ENCODE assay signal across 9 cellular contexts in the genomic region with DNA sequence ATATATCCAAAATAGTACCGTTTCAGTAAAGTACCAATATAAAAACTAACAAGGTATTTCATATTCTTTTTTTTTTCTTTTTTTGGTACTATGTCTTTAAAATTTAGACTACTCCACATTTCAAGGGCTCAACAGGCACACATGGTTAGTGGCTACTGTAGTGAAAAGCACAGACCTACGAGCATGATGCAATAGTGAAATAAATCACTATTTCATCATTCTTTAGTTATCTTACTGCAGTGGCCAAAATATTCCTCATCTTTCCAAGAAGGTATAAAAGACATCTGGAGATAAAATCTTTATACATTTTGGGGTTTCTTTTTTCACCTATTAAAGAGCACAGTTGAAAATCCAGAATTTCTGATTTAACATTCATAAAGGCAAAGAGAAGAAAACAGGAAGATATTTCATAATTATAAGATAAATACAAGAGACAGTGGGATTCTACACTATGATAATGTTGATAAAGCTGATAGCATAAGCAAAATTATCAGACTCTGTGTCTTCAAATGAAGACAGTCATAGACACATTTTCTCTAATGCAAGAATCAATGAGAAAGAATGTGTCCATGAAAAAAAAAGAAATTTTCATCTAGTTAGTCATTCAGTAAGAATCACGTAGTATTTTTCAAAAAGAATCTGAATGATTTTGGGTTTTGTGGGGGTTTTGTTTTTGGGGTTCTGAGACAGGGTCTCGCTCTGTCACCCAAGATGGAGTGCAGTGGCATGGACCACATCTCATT. TPM values are rescaled to one million over a fixed set of nuclear protein-coding genes. Genes with fewer than 3 reads are reported as not detected.
DNase-seq lines count a peak whose midpoint lies in the region; ATAC-seq and TF ChIP-seq lines count a peak whose summit lies in the region.
"Had no signal": no experiment of that assay in that cellular context is flagged by ENCODE, and none has a peak within 500 bp of the region (broad histone marks: within the 10 kb centered on the region; RNA-seq: fewer than 3 reads in every experiment).

No MANE protein-coding gene starts in this region.

- H3K27me3 ChIP-seq in AG04450 (ENCODE audit: control insufficient read depth, insufficient read depth, low read length) (no peaks in the 10 kb centered on the region), HUES64 (ENCODE audit: insufficient read depth, low read length) (no peaks in the 10 kb centered on the region)

- no peak for ATAC-seq in activated naive CD8-positive, alpha-beta T cell treated with anti-CD3 and anti-CD28 coated beads, Interleukin-2, amount 50 U/mL, for 24 hours

- DNase-seq in AG04450 (ENCODE audit: low read depth, low spot score): peak; percentile 26
- peak; percentile 12 for DNase-seq in astrocyte of the hippocampus (ENCODE audit: low read depth, low spot score)
- DNase-seq in iris pigment epithelial cell (ENCODE audit: low read depth): peak; percentile 79
- DNase-seq in RPMI8226: no peak
- DNase-seq in 8988T: no peak
- no peak for DNase-seq in activated naive CD4-positive, alpha-beta T cell treated with anti-CD3 and anti-CD28 coated beads, Interleukin-2, amount 10 ng/mL, durations not matched to agents 7 days and 5 days
- no peak for DNase-seq in activated naive CD8-positive, alpha-beta T cell treated with anti-CD3 and anti-CD28 coated beads, Interleukin-2, amount 50 U/mL, for 24 hours

- no peak overlapping the region for H3K9ac ChIP-seq in HUES64 (ENCODE audit: low read depth, low read length)

- H3K4me3 ChIP-seq in AG04450 (ENCODE audit: low read depth, low read length) (no peak overlapping the region), HUES64 (ENCODE audit: low read length) (no peak overlapping the region)

- peaks cover 7% of the 10 kb centered on the region for H3K36me3 Mint-ChIP-seq in activated naive CD4-positive, alpha-beta T cell treated with anti-CD3 and anti-CD28 coated beads, Interleukin-2, amount 10 ng/mL, durations not matched to agents 7 days and 5 days
- H3K36me3 Mint-ChIP-seq in activated naive CD8-positive, alpha-beta T cell treated with anti-CD3 and anti-CD28 coated beads, Interleukin-2, amount 50 U/mL, for 24 hours (ENCODE audit: low read depth): peaks cover 22% of the 10 kb centered on the region

- CTCF ChIA-PET in AG04450 (lab: Charles Lee): no interaction called here
- CTCF ChIA-PET in activated naive CD4-positive, alpha-beta T cell treated with anti-CD3 and anti-CD28 coated beads, Interleukin-2, amount 10 ng/mL, durations not matched to agents 7 days and 5 days (lab: Charles Lee): no interaction called here

- 92% methylated on average over 3 of the region's 4 CpGs for WGBS in HUES64

- H3K4me1 Mint-ChIP-seq in activated naive CD4-positive, alpha-beta T cell treated with anti-CD3 and anti-CD28 coated beads, Interleukin-2, amount 10 ng/mL, durations not matched to agents 7 days and 5 days: no peaks in the 10 kb centered on the region
- peaks cover 2% of the 10 kb centered on the region for H3K4me1 Mint-ChIP-seq in activated naive CD8-positive, alpha-beta T cell treated with anti-CD3 and anti-CD28 coated beads, Interleukin-2, amount 50 U/mL, for 24 hours

- no peak overlapping the region for H3K4me3 Mint-ChIP-seq in activated naive CD4-positive, alpha-beta T cell treated with anti-CD3 and anti-CD28 coated beads, Interleukin-2, amount 10 ng/mL, durations not matched to agents 7 days and 5 days
- no peak overlapping the region for H3K4me3 Mint-ChIP-seq in activated naive CD8-positive, alpha-beta T cell treated with anti-CD3 and anti-CD28 coated beads, Interleukin-2, amount 50 U/mL, for 24 hours
- H3K4me3 Mint-ChIP-seq: activated naive CD4-positive, alpha-beta T cell treated with anti-CD3 and anti-CD28 coated beads, Interleukin-2, amount 50 U/mL, for 24 hours had no signal

- POLR2A ChIA-PET in AG04450 (lab: Yijun Ruan, JAX): no interaction called here

- TF ChIP-seq CTCF in AG04450 (IDR thresholded peaks at IDR 0.05; ENCODE audit: low read depth, low read length): no peak

- peaks cover 33% of the 10 kb centered on the region for H3K36me3 ChIP-seq in HUES64 (ENCODE audit: insufficient read depth, low read length)

- H3K27ac Mint-ChIP-seq in activated naive CD4-positive, alpha-beta T cell treated with anti-CD3 and anti-CD28 coated beads, Interleukin-2, amount 10 ng/mL, durations not matched to agents 7 days and 5 days: no peak overlapping the region
- H3K27ac Mint-ChIP-seq in activated naive CD8-positive, alpha-beta T cell treated with anti-CD3 and anti-CD28 coated beads, Interleukin-2, amount 50 U/mL, for 24 hours: no peak overlapping the region
- H3K27ac Mint-ChIP-seq: activated naive CD4-positive, alpha-beta T cell treated with anti-CD3 and anti-CD28 coated beads, Interleukin-2, amount 50 U/mL, for 24 hours had no signal

- peaks cover 2% of the 10 kb centered on the region for H3K9me3 Mint-ChIP-seq in activated naive CD4-positive, alpha-beta T cell treated with anti-CD3 and anti-CD28 coated beads, Interleukin-2, amount 10 ng/mL, durations not matched to agents 7 days and 5 days
- H3K9me3 Mint-ChIP-seq in activated naive CD8-positive, alpha-beta T cell treated with anti-CD3 and anti-CD28 coated beads, Interleukin-2, amount 50 U/mL, for 24 hours: no peaks in the 10 kb centered on the region
- H3K9me3 Mint-ChIP-seq: activated naive CD4-positive, alpha-beta T cell treated with anti-CD3 and anti-CD28 coated beads, Interleukin-2, amount 50 U/mL, for 24 hours had no signal

- peak overlapping the region; percentile 82 for H3K27ac ChIP-seq in AG04450 (ENCODE audit: low read depth, low read length)
- 0 out of 2 replicates have a peak overlapping the region, but pooled peaks have one; percentile 23 for H3K27ac ChIP-seq in HUES64 (ENCODE audit: low read depth, low read length)

- H3K27me3 Mint-ChIP-seq in activated naive CD4-positive, alpha-beta T cell treated with anti-CD3 and anti-CD28 coated beads, Interleukin-2, amount 10 ng/mL, durations not matched to agents 7 days and 5 days: no peaks in the 10 kb centered on the region
- no peaks in the 10 kb centered on the region for H3K27me3 Mint-ChIP-seq in activated naive CD8-positive, alpha-beta T cell treated with anti-CD3 and anti-CD28 coated beads, Interleukin-2, amount 50 U/mL, for 24 hours
- H3K27me3 Mint-ChIP-seq: activated naive CD4-positive, alpha-beta T cell treated with anti-CD3 and anti-CD28 coated beads, Interleukin-2, amount 50 U/mL, for 24 hours had no signal

- H3K4me1 ChIP-seq in HUES64 (ENCODE audit: insufficient read depth, low read length): no peaks in the 10 kb centered on the region; the same call in 1 of the 2 replicates

- H3K9me3 ChIP-seq in AG04450 (ENCODE audit: control insufficient read depth, insufficient read depth, low read length) (no peaks in the 10 kb centered on the region), HUES64 (ENCODE audit: insufficient read depth, low read depth, low read length) (no peaks in the 10 kb centered on the region)

RNA-seq across cellular contexts. Expression of a gene that starts 41.9 kb away (rescaled TPM):
- 79.9 and 108 TPM in 2 replicates for polyA plus RNA-seq in AG04450 (2011; rRNA removed)
- polyA minus RNA-seq in AG04450 (2011; rRNA and poly(A)+ RNA removed): 134 and 161 TPM in 2 replicates
- polyA plus RNA-seq in HUES64 (2013, experiment 1 of 2): 48.2 TPM
- 49.6 TPM for polyA plus RNA-seq in HUES64 (2013, experiment 2 of 2)

RNA-seq across cellular contexts. Expression of a gene that starts 42.6 kb away (rescaled TPM):
- polyA plus RNA-seq in AG04450 (2011; rRNA removed): 29.9 and 34.1 TPM in 2 replicates
- 25.7 and 31.8 TPM in 2 replicates for polyA minus RNA-seq in AG04450 (2011; rRNA and poly(A)+ RNA removed)
- 5.9 TPM for polyA plus RNA-seq in HUES64 (2013, experiment 1 of 2)
- 8.8 TPM for polyA plus RNA-seq in HUES64 (2013, experiment 2 of 2)

Comparison
In these comparisons a context has a peak if more than half of its experiments do, and no peak if none do; other contexts are left out.
1. DNase-seq: peak in AG04450 (single experiment), astrocyte of the hippocampus (single experiment) and iris pigment epithelial cell (single experiment); none in RPMI8226 (single experiment), 8988T (single experiment), activated naive CD4-positive, alpha-beta T cell treated with anti-CD3 and anti-CD28 coated beads, Interleukin-2, amount 10 ng/mL, durations not matched to agents 7 days and 5 days (single experiment) and activated naive CD8-positive, alpha-beta T cell treated with anti-CD3 and anti-CD28 coated beads, Interleukin-2, amount 50 U/mL, for 24 hours (single experiment).